8 cellular contexts compared by ENCODE assay signal in genomic region chr6:44655368-44656342, GRCh38.
DNase-seq lines count a peak whose midpoint lies in the region; FAIRE-seq and TF ChIP-seq lines count a peak whose summit lies in the region.

No MANE protein-coding gene starts in this region.

- FAIRE-seq in bronchial epithelial cell (lab: Jason Lieb, UNC), result peak; percentile 23

- peak; percentile 92 for TF ChIP-seq CTCF in CD14-positive monocyte (IDR thresholded peaks at IDR 0.05)
- peak; percentile 99 for TF ChIP-seq CTCF in bronchial epithelial cell (IDR thresholded peaks at IDR 0.05; ENCODE audit: insufficient read depth, low read length, severe bottlenecking)
- peak; percentile 97 for TF ChIP-seq CTCF in kidney epithelial cell (IDR thresholded peaks at IDR 0.05; ENCODE audit: insufficient read depth, low read length, poor library complexity, severe bottlenecking)

- H3K4me3 ChIP-seq in H7 (ENCODE audit: insufficient read depth, low read depth, low read length) (no peak overlapping the region), bronchial epithelial cell (ENCODE audit: low read depth, low read length) (no peak overlapping the region), kidney epithelial cell (ENCODE audit: low read depth, low read length) (no peak overlapping the region)

- no peaks in the 10 kb centered on the region; the same call in 1 of the 2 replicates for H3K27me3 ChIP-seq in H7 (ENCODE audit: control insufficient read depth, insufficient read depth, low read length)
- H3K27me3 ChIP-seq in bronchial epithelial cell (ENCODE audit: control insufficient read depth, insufficient read depth, low read length), result no peaks in the 10 kb centered on the region
- no peaks in the 10 kb centered on the region for H3K27me3 ChIP-seq in kidney epithelial cell (ENCODE audit: control insufficient read depth, insufficient read depth, low read length)

- H3K36me3 Mint-ChIP-seq in CD14-positive monocyte, result no peaks in the 10 kb centered on the region

- H3K4me3 Mint-ChIP-seq in CD14-positive monocyte, result peak overlapping the region in 1 of 2 donors; percentile 77

- intact Hi-C loops in CD14-positive monocyte (cut with micrococcal nuclease), result loop anchor here (5.0 to 10.0 kb wide), 6 partner anchors 169 to 1267 kb away; no protein-coding TSS in a partner anchor

- DNase-seq in CD14-positive monocyte (ENCODE audit: low spot score), result peak; percentile 89
- peak; percentile 89 for DNase-seq in H7
- DNase-seq in NCI-H2196 (lab: John Stamatoyannopoulos, UW; ENCODE audit: unreplicated experiment), result peak; percentile 26
- peak; percentile 49 for DNase-seq in activated CD4-positive, CD25-positive, alpha-beta regulatory T cell treated with anti-CD3 and anti-CD28 coated beads, Interleukin-2, amount 50 U/mL, for 16 hours (ENCODE audit: low read depth, low spot score)
- DNase-seq in bronchial epithelial cell (ENCODE audit: low read depth), result peak; percentile 46
- DNase-seq in kidney epithelial cell (ENCODE audit: low read depth), result no peak
- peak; percentile 57 to 74 (median 61) for DNase-seq in stimulated activated CD4-positive, alpha-beta T cell treated with anti-CD3 and anti-CD28 coated beads, Interleukin-1b, Interleukin-23, amount 100 ng/mL, for 24 hours (ENCODE audit: low read depth in 4 of 4, low spot score in 1 of 4)
- no peak for DNase-seq in DMS79 (lab: John Stamatoyannopoulos, UW)

- H3K9me3 Mint-ChIP-seq in CD14-positive monocyte, result peaks cover 0 to 3% (median 0%) of the 10 kb centered on the region in 7 donors

- H3K36me3 ChIP-seq in H7 (replicated peaks; ENCODE audit: control insufficient read depth, insufficient read depth, low read length), result no peaks in the 10 kb centered on the region
- H3K36me3 ChIP-seq in bronchial epithelial cell (ENCODE audit: control insufficient read depth, insufficient read depth, low read length), result no peaks in the 10 kb centered on the region
- no peaks in the 10 kb centered on the region for H3K36me3 ChIP-seq in kidney epithelial cell (ENCODE audit: control insufficient read depth, insufficient read depth, low read length)

- peaks cover 9 to 18% (median 14%) of the 10 kb centered on the region in 3 donors for H3K27me3 Mint-ChIP-seq in CD14-positive monocyte (ENCODE audit: low read depth in 3 of 3)

- peaks cover 21% of the 10 kb centered on the region for H3K4me1 Mint-ChIP-seq in CD14-positive monocyte

- peak overlapping the region; percentile 6 to 86 (median 77) for H3K27ac Mint-ChIP-seq in CD14-positive monocyte

Comparison
In these comparisons a context has a peak if more than half of its experiments do, and no peak if none do; other contexts are left out.
1. DNase-seq: peak in CD14-positive monocyte (single experiment), H7 (single experiment), NCI-H2196 (single experiment), activated CD4-positive, CD25-positive, alpha-beta regulatory T cell treated with anti-CD3 and anti-CD28 coated beads, Interleukin-2, amount 50 U/mL, for 16 hours (single experiment), bronchial epithelial cell (single experiment) and stimulated activated CD4-positive, alpha-beta T cell treated with anti-CD3 and anti-CD28 coated beads, Interleukin-1b, Interleukin-23, amount 100 ng/mL, for 24 hours (4 of 4); none in kidney epithelial cell (single experiment) and DMS79 (single experiment).
2. Peak in every context shown above with its lines, with median percentiles within 50 percentile points of each other: CTCF ChIP-seq.